Comparison of ENCODE assay signal across 1 cellular context in genomic region chr20:30376767-30377658, GRCh38.
TF ChIP-seq lines count a peak whose summit lies in the region.

No MANE protein-coding gene starts in this region.

TF ChIP-seq in HepG2, 621 proteins besides CTCF, POLR2A, EP300 and RAD21 (continued from another document and continues in another):
- TF ChIP-seq GMEB1 (CRISPR knock-in tag; IDR thresholded peaks at IDR 0.05; ENCODE audit: borderline replicate concordance) (no peak; the same call in 1 of the 2 replicates), KLF9 (CRISPR knock-in tag; IDR thresholded peaks at IDR 0.05; ENCODE audit: low read depth) (no peak), ZNF292 (CRISPR knock-in tag; IDR thresholded peaks at IDR 0.05; ENCODE audit: borderline replicate concordance, low read depth) (0 out of 2 replicates have a peak, but pooled peaks have one; percentile 41), TARDBP (CRISPR knock-in tag; IDR thresholded peaks at IDR 0.05) (peak; percentile 61; the same call in 1 of the 2 replicates), ZNF816 (CRISPR knock-in tag; IDR thresholded peaks at IDR 0.05; ENCODE audit: borderline replicate concordance) (no peak), SMYD3 (CRISPR knock-in tag; IDR thresholded peaks at IDR 0.05) (no peak), MLLT10 (CRISPR knock-in tag; IDR thresholded peaks at IDR 0.05) (no peak), ZNF883 (CRISPR knock-in tag; IDR thresholded peaks at IDR 0.05; ENCODE audit: not compliant biosample characterization) (peak; percentile 66), TEAD2 (CRISPR knock-in tag; IDR thresholded peaks at IDR 0.05) (no peak), HNRNPLL (IDR thresholded peaks at IDR 0.05; ENCODE audit: low read depth, low read length, poor library complexity, severe bottlenecking) (peak; percentile 84), ZFP36 (IDR thresholded peaks at IDR 0.05; ENCODE audit: borderline replicate concordance, low read depth, low read length, partially characterized antibody) (no peak), ZNF563 (CRISPR knock-in tag; IDR thresholded peaks at IDR 0.05) (peak; percentile 86), ZNF512 (CRISPR knock-in tag; IDR thresholded peaks at IDR 0.05) (no peak), GABPA (IDR thresholded peaks at IDR 0.05; ENCODE audit: low read depth, low read length) (0 out of 2 replicates have a peak, but pooled peaks have one; percentile 17), GABPA (CRISPR knock-in tag; IDR thresholded peaks at IDR 0.05; ENCODE audit: low read depth) (peak; percentile 74), ZNF776 (CRISPR knock-in tag; IDR thresholded peaks at IDR 0.05) (no peak), ZNF446 (CRISPR knock-in tag; IDR thresholded peaks at IDR 0.05) (0 out of 2 replicates have a peak, but pooled peaks have one; percentile 42), ZNF296 (CRISPR knock-in tag; conservative IDR thresholded peaks at IDR 0.05) (no peak; the same call in 1 of the 2 replicates), NFKBIZ (CRISPR knock-in tag; IDR thresholded peaks at IDR 0.05) (no peak), ZNF850 (CRISPR knock-in tag; conservative IDR thresholded peaks at IDR 0.05) (0 out of 2 replicates have a peak, but pooled peaks have one; percentile 80), ZNF232 (CRISPR knock-in tag; IDR thresholded peaks at IDR 0.05; ENCODE audit: borderline replicate concordance) (peak; percentile 75), RBM39 (IDR thresholded peaks at IDR 0.05; ENCODE audit: low read depth, low read length, poor library complexity, severe bottlenecking) (peak; percentile 22), NCOA5 (CRISPR knock-in tag; IDR thresholded peaks at IDR 0.05) (no peak), TRIM22 (IDR thresholded peaks at IDR 0.05) (no peak), KDM5B (CRISPR knock-in tag; IDR thresholded peaks at IDR 0.05; ENCODE audit: borderline replicate concordance) (no peak; the same call in 1 of the 2 replicates), ATF3 (CRISPR knock-in tag; IDR thresholded peaks at IDR 0.05) (peak; percentile 20; the same call in 1 of the 2 replicates)
- TF ChIP-seq, protein P1, sequence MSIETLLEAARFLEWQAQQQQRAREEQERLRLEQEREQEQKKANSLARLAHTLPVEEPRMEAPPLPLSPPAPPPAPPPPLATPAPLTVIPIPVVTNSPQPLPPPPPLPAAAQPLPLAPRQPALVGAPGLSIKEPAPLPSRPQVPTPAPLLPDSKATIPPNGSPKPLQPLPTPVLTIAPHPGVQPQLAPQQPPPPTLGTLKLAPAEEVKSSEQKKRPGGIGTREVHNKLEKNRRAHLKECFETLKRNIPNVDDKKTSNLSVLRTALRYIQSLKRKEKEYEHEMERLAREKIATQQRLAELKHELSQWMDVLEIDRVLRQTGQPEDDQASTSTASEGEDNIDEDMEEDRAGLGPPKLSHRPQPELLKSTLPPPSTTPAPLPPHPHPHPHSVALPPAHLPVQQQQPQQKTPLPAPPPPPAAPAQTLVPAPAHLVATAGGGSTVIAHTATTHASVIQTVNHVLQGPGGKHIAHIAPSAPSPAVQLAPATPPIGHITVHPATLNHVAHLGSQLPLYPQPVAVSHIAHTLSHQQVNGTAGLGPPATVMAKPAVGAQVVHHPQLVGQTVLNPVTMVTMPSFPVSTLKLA (IDR thresholded peaks at IDR 0.05): no peak
- TF ChIP-seq, protein P2, sequence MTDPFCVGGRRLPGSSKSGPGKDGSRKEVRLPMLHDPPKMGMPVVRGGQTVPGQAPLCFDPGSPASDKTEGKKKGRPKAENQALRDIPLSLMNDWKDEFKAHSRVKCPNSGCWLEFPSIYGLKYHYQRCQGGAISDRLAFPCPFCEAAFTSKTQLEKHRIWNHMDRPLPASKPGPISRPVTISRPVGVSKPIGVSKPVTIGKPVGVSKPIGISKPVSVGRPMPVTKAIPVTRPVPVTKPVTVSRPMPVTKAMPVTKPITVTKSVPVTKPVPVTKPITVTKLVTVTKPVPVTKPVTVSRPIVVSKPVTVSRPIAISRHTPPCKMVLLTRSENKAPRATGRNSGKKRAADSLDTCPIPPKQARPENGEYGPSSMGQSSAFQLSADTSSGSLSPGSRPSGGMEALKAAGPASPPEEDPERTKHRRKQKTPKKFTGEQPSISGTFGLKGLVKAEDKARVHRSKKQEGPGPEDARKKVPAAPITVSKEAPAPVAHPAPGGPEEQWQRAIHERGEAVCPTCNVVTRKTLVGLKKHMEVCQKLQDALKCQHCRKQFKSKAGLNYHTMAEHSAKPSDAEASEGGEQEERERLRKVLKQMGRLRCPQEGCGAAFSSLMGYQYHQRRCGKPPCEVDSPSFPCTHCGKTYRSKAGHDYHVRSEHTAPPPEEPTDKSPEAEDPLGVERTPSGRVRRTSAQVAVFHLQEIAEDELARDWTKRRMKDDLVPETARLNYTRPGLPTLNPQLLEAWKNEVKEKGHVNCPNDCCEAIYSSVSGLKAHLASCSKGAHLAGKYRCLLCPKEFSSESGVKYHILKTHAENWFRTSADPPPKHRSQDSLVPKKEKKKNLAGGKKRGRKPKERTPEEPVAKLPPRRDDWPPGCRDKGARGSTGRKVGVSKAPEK (CRISPR knock-in tag; IDR thresholded peaks at IDR 0.05; ENCODE audit: borderline replicate concordance): no peak
- TF ChIP-seq, protein P3, sequence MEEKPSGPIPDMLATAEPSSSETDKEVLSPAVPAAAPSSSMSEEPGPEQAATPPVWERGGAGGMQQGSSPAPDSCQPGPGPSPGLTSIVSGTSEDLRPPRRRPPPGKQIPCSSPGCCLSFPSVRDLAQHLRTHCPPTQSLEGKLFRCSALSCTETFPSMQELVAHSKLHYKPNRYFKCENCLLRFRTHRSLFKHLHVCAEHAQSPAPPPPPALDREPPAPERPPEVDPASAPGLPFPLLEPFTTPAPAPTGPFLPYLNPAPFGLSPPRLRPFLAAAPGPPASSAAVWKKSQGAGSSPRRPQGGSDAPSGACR (CRISPR knock-in tag; IDR thresholded peaks at IDR 0.05): peak; percentile 84
- TF ChIP-seq, protein P4, sequence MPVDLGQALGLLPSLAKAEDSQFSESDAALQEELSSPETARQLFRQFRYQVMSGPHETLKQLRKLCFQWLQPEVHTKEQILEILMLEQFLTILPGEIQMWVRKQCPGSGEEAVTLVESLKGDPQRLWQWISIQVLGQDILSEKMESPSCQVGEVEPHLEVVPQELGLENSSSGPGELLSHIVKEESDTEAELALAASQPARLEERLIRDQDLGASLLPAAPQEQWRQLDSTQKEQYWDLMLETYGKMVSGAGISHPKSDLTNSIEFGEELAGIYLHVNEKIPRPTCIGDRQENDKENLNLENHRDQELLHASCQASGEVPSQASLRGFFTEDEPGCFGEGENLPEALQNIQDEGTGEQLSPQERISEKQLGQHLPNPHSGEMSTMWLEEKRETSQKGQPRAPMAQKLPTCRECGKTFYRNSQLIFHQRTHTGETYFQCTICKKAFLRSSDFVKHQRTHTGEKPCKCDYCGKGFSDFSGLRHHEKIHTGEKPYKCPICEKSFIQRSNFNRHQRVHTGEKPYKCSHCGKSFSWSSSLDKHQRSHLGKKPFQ (CRISPR knock-in tag; IDR thresholded peaks at IDR 0.05; ENCODE audit: insufficient replicate concordance): no peak
- TF ChIP-seq, protein P5, sequence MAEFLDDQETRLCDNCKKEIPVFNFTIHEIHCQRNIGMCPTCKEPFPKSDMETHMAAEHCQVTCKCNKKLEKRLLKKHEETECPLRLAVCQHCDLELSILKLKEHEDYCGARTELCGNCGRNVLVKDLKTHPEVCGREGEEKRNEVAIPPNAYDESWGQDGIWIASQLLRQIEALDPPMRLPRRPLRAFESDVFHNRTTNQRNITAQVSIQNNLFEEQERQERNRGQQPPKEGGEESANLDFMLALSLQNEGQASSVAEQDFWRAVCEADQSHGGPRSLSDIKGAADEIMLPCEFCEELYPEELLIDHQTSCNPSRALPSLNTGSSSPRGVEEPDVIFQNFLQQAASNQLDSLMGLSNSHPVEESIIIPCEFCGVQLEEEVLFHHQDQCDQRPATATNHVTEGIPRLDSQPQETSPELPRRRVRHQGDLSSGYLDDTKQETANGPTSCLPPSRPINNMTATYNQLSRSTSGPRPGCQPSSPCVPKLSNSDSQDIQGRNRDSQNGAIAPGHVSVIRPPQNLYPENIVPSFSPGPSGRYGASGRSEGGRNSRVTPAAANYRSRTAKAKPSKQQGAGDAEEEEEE (CRISPR knock-in tag; IDR thresholded peaks at IDR 0.05; ENCODE audit: borderline replicate concordance): no peak; the same call in 1 of the 2 replicates
- TF ChIP-seq, protein P6, sequence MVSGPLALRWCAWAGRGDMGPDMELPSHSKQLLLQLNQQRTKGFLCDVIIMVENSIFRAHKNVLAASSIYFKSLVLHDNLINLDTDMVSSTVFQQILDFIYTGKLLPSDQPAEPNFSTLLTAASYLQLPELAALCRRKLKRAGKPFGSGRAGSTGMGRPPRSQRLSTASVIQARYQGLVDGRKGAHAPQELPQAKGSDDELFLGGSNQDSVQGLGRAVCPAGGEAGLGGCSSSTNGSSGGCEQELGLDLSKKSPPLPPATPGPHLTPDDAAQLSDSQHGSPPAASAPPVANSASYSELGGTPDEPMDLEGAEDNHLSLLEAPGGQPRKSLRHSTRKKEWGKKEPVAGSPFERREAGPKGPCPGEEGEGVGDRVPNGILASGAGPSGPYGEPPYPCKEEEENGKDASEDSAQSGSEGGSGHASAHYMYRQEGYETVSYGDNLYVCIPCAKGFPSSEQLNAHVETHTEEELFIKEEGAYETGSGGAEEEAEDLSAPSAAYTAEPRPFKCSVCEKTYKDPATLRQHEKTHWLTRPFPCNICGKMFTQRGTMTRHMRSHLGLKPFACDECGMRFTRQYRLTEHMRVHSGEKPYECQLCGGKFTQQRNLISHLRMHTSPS (CRISPR knock-in tag; IDR thresholded peaks at IDR 0.05; ENCODE audit: low read depth): no peak
- TF ChIP-seq, protein P7, sequence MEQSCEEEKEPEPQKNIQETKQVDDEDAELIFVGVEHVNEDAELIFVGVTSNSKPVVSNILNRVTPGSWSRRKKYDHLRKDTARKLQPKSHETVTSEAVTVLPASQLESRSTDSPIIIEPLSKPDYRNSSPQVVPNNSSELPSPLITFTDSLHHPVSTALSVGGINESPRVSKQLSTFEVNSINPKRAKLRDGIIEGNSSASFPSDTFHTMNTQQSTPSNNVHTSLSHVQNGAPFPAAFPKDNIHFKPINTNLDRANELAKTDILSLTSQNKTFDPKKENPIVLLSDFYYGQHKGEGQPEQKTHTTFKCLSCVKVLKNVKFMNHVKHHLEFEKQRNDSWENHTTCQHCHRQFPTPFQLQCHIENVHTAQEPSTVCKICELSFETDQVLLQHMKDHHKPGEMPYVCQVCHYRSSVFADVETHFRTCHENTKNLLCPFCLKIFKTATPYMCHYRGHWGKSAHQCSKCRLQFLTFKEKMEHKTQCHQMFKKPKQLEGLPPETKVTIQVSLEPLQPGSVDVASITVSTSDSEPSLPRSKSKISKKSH (CRISPR knock-in tag; IDR thresholded peaks at IDR 0.05; ENCODE audit: borderline replicate concordance): peak; percentile 64; the same call in 1 of the 2 replicates
- TF ChIP-seq, protein P8, sequence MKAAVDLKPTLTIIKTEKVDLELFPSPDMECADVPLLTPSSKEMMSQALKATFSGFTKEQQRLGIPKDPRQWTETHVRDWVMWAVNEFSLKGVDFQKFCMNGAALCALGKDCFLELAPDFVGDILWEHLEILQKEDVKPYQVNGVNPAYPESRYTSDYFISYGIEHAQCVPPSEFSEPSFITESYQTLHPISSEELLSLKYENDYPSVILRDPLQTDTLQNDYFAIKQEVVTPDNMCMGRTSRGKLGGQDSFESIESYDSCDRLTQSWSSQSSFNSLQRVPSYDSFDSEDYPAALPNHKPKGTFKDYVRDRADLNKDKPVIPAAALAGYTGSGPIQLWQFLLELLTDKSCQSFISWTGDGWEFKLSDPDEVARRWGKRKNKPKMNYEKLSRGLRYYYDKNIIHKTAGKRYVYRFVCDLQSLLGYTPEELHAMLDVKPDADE (CRISPR knock-in tag; IDR thresholded peaks at IDR 0.05): no peak
- TF ChIP-seq, protein P9, sequence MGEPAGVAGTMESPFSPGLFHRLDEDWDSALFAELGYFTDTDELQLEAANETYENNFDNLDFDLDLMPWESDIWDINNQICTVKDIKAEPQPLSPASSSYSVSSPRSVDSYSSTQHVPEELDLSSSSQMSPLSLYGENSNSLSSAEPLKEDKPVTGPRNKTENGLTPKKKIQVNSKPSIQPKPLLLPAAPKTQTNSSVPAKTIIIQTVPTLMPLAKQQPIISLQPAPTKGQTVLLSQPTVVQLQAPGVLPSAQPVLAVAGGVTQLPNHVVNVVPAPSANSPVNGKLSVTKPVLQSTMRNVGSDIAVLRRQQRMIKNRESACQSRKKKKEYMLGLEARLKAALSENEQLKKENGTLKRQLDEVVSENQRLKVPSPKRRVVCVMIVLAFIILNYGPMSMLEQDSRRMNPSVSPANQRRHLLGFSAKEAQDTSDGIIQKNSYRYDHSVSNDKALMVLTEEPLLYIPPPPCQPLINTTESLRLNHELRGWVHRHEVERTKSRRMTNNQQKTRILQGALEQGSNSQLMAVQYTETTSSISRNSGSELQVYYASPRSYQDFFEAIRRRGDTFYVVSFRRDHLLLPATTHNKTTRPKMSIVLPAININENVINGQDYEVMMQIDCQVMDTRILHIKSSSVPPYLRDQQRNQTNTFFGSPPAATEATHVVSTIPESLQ (CRISPR knock-in tag; conservative IDR thresholded peaks at IDR 0.05): 0 out of 2 replicates have a peak, but pooled peaks have one; percentile 74
